19 cellular contexts compared by ENCODE assay signal in genomic region chr3:4411236-4411635, GRCh38.
"Had no signal": no experiment of that assay in that cellular context is flagged by ENCODE, and none has a peak within 500 bp of the region (broad histone marks: within the 10 kb centered on the region; RNA-seq: fewer than 3 reads in every experiment).

No MANE protein-coding gene starts in this region.

- ATAC-seq: body of pancreas, heart left ventricle, left cardiac atrium, pancreas, right cardiac atrium, T-helper 17 cell had no signal

- H3K27me3 Mint-ChIP-seq: stimulated activated naive CD8-positive, alpha-beta T cell treated with anti-CD3 and anti-CD28 coated beads, Interleukin-15, Interleukin-2, amounts not matched to agents 100 ng/mL and 50 ng/mL, for 24 hours; T-helper 17 cell had no signal

- H3K4me3 Mint-ChIP-seq: nephron; stimulated activated naive CD8-positive, alpha-beta T cell treated with anti-CD3 and anti-CD28 coated beads, Interleukin-15, Interleukin-2, amounts not matched to agents 100 ng/mL and 50 ng/mL, for 24 hours; T-helper 17 cell had no signal

- H3K27ac Mint-ChIP-seq: nephron, T-helper 17 cell had no signal

- H3K4me3 ChIP-seq: body of pancreas, cardiac muscle cell, heart left ventricle, pancreas, tibial artery had no signal

- H3K9me3 Mint-ChIP-seq: nephron had no signal

- DNase-seq: activated CD4-positive, CD25-positive, alpha-beta regulatory T cell; activated naive CD4-positive, alpha-beta T cell treated with Interleukin-2 at 50 U/mL for 16 hours; anterior cingulate cortex; body of pancreas; cortex of kidney; heart left ventricle; islet precursor cell; left cardiac atrium; midbrain; pancreas; right cardiac atrium; stimulated activated CD4-positive, alpha-beta T cell treated with anti-CD3 and anti-CD28 coated beads, Interleukin-12 subunit alpha, Interleukin-12 subunit beta, amount 100 ng/mL, for 4 hours; stimulated activated CD4-positive, alpha-beta T cell treated with anti-CD3 and anti-CD28 coated beads, Interleukin-4, amount 100 ng/mL, for 4 hours; SW 1271; T-helper 17 cell; tibial artery had no signal
